Comparison of ENCODE assay signal across 16 cellular contexts in genomic region chr3:99760602-99761001, GRCh38.
"Had no signal": no experiment of that assay in that cellular context is flagged by ENCODE, and none has a peak within 500 bp of the region (broad histone marks: within the 10 kb centered on the region; RNA-seq: fewer than 3 reads in every experiment).

No MANE protein-coding gene starts in this region.

- H3K9me3 ChIP-seq: mucosa of descending colon, neutrophil had no signal

- ATAC-seq: effector memory CD8-positive, alpha-beta T cell; mucosa of descending colon; naive thymus-derived CD8-positive, alpha-beta T cell; sciatic nerve had no signal

- DNase-seq: activated CD4-positive, alpha-beta memory T cell treated with anti-CD3 and anti-CD28 coated beads for 36 hours; activated gamma-delta T cell treated with Interleukin-2 at 50 U/mL for 16 hours; activated naive CD8-positive, alpha-beta T cell treated with anti-CD3 and anti-CD28 coated beads for 36 hours; activated T-cell treated with anti-CD3 and anti-CD28 coated beads, Interleukin-2, amount 50 U/mL, for 48 hours; aorta; caudate nucleus; effector memory CD8-positive, alpha-beta T cell; immature natural killer cell; mucosa of descending colon; naive thymus-derived CD8-positive, alpha-beta T cell; stimulated activated CD4-positive, alpha-beta T cell treated with anti-CD3 and anti-CD28 coated beads, Interleukin-12 subunit alpha, Interleukin-12 subunit beta, amount 100 ng/mL, for 4 hours; stimulated activated CD4-positive, alpha-beta T cell treated with anti-CD3 and anti-CD28 coated beads, Interleukin-2, amount 100 ng/mL, for 48 hours; stimulated activated naive CD4-positive, alpha-beta T cell treated with Interleukin-2 at 50 U/mL for 16 hours had no signal

- H3K27ac ChIP-seq: epithelial cell of prostate, neutrophil had no signal

- H3K36me3 ChIP-seq: neutrophil had no signal

- H3K4me3 ChIP-seq: mucosa of descending colon had no signal
